ENCODE assay signal across 9 cellular contexts in genomic region chr1:51989582-51990477, GRCh38. TPM values are rescaled to one million over a fixed set of nuclear protein-coding genes. Genes with fewer than 3 reads are reported as not detected.
DNase-seq lines count a peak whose midpoint lies in the region; ATAC-seq and TF ChIP-seq lines count a peak whose summit lies in the region.
"Had no signal": no experiment of that assay in that cellular context is flagged by ENCODE, and none has a peak within 500 bp of the region (broad histone marks: within the 10 kb centered on the region; RNA-seq: fewer than 3 reads in every experiment).

No MANE protein-coding gene starts in this region.

- no peaks in the 10 kb centered on the region for H3K36me3 ChIP-seq in ACC112 (ENCODE audit: insufficient read depth, low read length)

- H3K36me3 Mint-ChIP-seq in mesothelial cell of epicardium = no peaks in the 10 kb centered on the region
- no peaks in the 10 kb centered on the region for H3K36me3 Mint-ChIP-seq in activated CD8-positive, alpha-beta memory T cell treated with anti-CD3 and anti-CD28 coated beads, Interleukin-2, amount 10 ng/mL, durations not matched to agents 7 days and 5 days

- H3K9me3 Mint-ChIP-seq in mesothelial cell of epicardium = no peaks in the 10 kb centered on the region
- no peaks in the 10 kb centered on the region for H3K9me3 Mint-ChIP-seq in activated CD8-positive, alpha-beta memory T cell treated with anti-CD3 and anti-CD28 coated beads, Interleukin-2, amount 10 ng/mL, durations not matched to agents 7 days and 5 days (ENCODE audit: low read depth)

- H3K27me3 ChIP-seq in ACC112 (ENCODE audit: insufficient read depth, low read length) = peaks cover 21% of the 10 kb centered on the region; the same call in 1 of the 2 replicates

- peak overlapping the region; percentile 59 for H3K4me3 Mint-ChIP-seq in mesothelial cell of epicardium
- H3K4me3 Mint-ChIP-seq in activated CD8-positive, alpha-beta memory T cell treated with anti-CD3 and anti-CD28 coated beads, Interleukin-2, amount 10 ng/mL, durations not matched to agents 7 days and 5 days = no peak overlapping the region

- no peak for ATAC-seq in left colon
- ATAC-seq in activated CD8-positive, alpha-beta memory T cell treated with anti-CD3 and anti-CD28 coated beads, Interleukin-2, amount 10 ng/mL, durations not matched to agents 7 days and 5 days = no peak

- no peak overlapping the region for H3K27ac ChIP-seq in ACC112 (ENCODE audit: low read depth, low read length)

- peaks cover 51% of the 10 kb centered on the region for H3K27me3 Mint-ChIP-seq in mesothelial cell of epicardium (ENCODE audit: low read depth)
- peaks cover 47% of the 10 kb centered on the region for H3K27me3 Mint-ChIP-seq in activated CD8-positive, alpha-beta memory T cell treated with anti-CD3 and anti-CD28 coated beads, Interleukin-2, amount 10 ng/mL, durations not matched to agents 7 days and 5 days

- CTCF ChIA-PET in activated CD8-positive, alpha-beta memory T cell treated with anti-CD3 and anti-CD28 coated beads, Interleukin-2, amount 10 ng/mL, durations not matched to agents 7 days and 5 days (lab: Charles Lee) = no interaction called here

- H3K4me1 Mint-ChIP-seq in mesothelial cell of epicardium = no peaks in the 10 kb centered on the region
- H3K4me1 Mint-ChIP-seq in activated CD8-positive, alpha-beta memory T cell treated with anti-CD3 and anti-CD28 coated beads, Interleukin-2, amount 10 ng/mL, durations not matched to agents 7 days and 5 days = peaks cover 7% of the 10 kb centered on the region

- no peaks in the 10 kb centered on the region for H3K4me1 ChIP-seq in ACC112 (ENCODE audit: control insufficient read depth, insufficient read depth, low read length, unreplicated experiment)

- peak overlapping the region; percentile 62 for H2AFZ ChIP-seq in ACC112 (ENCODE audit: low read length, unreplicated experiment)

- peak overlapping the region; percentile 95 for H3K4me3 ChIP-seq in ACC112 (ENCODE audit: low read depth, low read length)
- peak overlapping the region; percentile 57 for H3K4me3 ChIP-seq in HFF-Myc (replicated peaks; ENCODE audit: low read depth, low read length)
- H3K4me3 ChIP-seq in cardiac fibroblast (replicated peaks in 1 of 2; ENCODE audit: low read depth in 2 of 2, low read length in 2 of 2) = peak overlapping the region; percentile 48 to 60

- no peak for TF ChIP-seq CTCF in HFF-Myc (IDR thresholded peaks at IDR 0.05; ENCODE audit: low read depth, low read length, missing control alignments)
- no peak for TF ChIP-seq CTCF in cardiac fibroblast (IDR thresholded peaks at IDR 0.05; ENCODE audit: low read depth, low read length)
- TF ChIP-seq CTCF in mesothelial cell of epicardium (IDR thresholded peaks at IDR 0.05; ENCODE audit: unreplicated experiment) = no peak

- DNase-seq in HFF-Myc (ENCODE audit: extremely low read depth, low read depth) (no peak), cardiac fibroblast (ENCODE audit: low read depth in 2 of 2) (no peak), mesothelial cell of epicardium (ENCODE audit: low spot score in 2 of 2, unreplicated experiment in 2 of 2) (peak in 1 of 2 experiments; percentile 27), retina (no peak), left colon (no peak), posterior cingulate gyrus (no peak)
- no peak for DNase-seq in activated CD8-positive, alpha-beta memory T cell treated with anti-CD3 and anti-CD28 coated beads, Interleukin-2, amount 10 ng/mL, durations not matched to agents 7 days and 5 days
- DNase-seq: NK-92 treated with Interleukin-12 subunit alpha and Interleukin-12 subunit beta, amount 100 ng/mL, for 24 hours had no signal

- intact Hi-C loops in left colon (cut with DNase I, micrococcal nuclease) = no loop called here
- intact Hi-C loops in posterior cingulate gyrus (cut with DNase I) = no loop called here

- H3K27ac Mint-ChIP-seq in mesothelial cell of epicardium = no peak overlapping the region
- no peak overlapping the region for H3K27ac Mint-ChIP-seq in activated CD8-positive, alpha-beta memory T cell treated with anti-CD3 and anti-CD28 coated beads, Interleukin-2, amount 10 ng/mL, durations not matched to agents 7 days and 5 days

- H3K79me2 ChIP-seq in ACC112 (ENCODE audit: control insufficient read depth, insufficient read depth, low read length, unreplicated experiment) = no peaks in the 10 kb centered on the region

RNA-seq across cellular contexts. Expression of gene RAB3B, which starts 0.7 kb away (rescaled TPM):
- total RNA-seq in mesothelial cell of epicardium (3.8 to 4.0 TPM (median 3.9 TPM) in 3 replicates), left colon (1 to 10 TPM; 3.2 to 9.2 TPM)
- under 1 TPM in 1 of 2 experiments, not detected in 1; 0.05 TPM for total RNA-seq in activated CD8-positive, alpha-beta memory T cell treated with anti-CD3 and anti-CD28 coated beads, Interleukin-2, amount 10 ng/mL, durations not matched to agents 7 days and 5 days

RNA-seq across cellular contexts. Expression of gene KTI12, which starts 43.8 kb away (rescaled TPM):
- 8.2 to 9.4 TPM (median 8.5 TPM) in 3 replicates for total RNA-seq in mesothelial cell of epicardium
- total RNA-seq in left colon = 1 to 10 TPM; 5.2 to 7.7 TPM
- total RNA-seq in activated CD8-positive, alpha-beta memory T cell treated with anti-CD3 and anti-CD28 coated beads, Interleukin-2, amount 10 ng/mL, durations not matched to agents 7 days and 5 days = 10 to 100 TPM; 15.0 to 18.0 TPM
